8 cellular contexts compared by ENCODE assay signal in the genomic region with DNA sequence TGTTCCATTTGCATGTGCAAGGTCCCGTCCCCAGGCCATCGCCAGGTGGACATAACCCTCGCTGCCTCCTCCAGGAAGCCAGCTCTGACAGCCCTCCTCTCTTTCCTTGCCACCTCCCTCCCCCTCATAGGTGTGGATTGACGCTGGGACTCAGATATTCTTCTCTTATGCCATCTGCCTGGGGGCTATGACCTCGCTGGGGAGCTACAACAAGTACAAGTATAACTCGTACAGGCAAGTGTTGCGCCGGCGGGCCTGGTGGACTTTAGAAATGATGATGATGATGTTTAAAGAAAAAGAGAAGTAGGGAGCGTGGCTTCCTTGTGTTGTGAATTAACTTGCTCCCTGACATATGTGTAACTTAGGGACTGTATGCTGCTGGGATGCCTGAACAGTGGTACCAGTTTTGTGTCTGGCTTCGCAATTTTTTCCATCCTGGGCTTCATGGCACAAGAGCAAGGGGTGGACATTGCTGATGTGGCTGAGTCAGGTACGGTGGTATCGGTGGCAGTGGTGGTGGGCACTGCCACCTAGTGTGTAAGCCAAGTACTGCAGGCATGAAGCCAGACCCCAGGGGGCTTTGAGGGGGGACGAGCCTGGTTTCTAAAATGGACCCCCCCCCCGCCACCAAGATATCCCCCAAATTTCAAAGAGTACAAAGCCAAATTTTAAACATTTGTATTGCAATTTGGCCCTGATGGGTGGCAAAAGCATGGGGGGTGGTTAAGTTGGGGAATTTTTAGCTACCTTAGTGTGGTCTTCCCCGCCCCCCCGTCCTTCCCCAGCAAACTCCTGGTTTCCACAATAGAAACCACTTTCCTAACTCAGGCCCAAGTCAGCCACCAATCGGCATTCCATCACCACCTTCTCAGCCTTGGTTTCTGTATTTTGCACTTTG.
DNase-seq lines count a peak whose midpoint lies in the region; ATAC-seq, FAIRE-seq and TF ChIP-seq lines count a peak whose summit lies in the region.

No MANE protein-coding gene starts in this region.

- no peaks in the 10 kb centered on the region for H3K27me3 Mint-ChIP-seq in CD8-positive, alpha-beta memory T cell
- no peaks in the 10 kb centered on the region for H3K27me3 Mint-ChIP-seq in WTC11 (ENCODE audit: low read depth)
- H3K27me3 Mint-ChIP-seq in central memory CD8-positive, alpha-beta T cell = no peaks in the 10 kb centered on the region
- no peaks in the 10 kb centered on the region for H3K27me3 Mint-ChIP-seq in stimulated activated naive B cell treated with anti-CD40 and anti-IgM and Interleukin-4, amounts not matched to agents 10 μg/mL and 1 μg/mL and 100 μg/mL, for 72 hours

- TF ChIP-seq RAD21 in HepG2 (CRISPR knock-in tag; IDR thresholded peaks at IDR 0.05) = peak; percentile 87

- H4K20me1 ChIP-seq in HepG2 (ENCODE audit: insufficient read depth, low read length) = no peaks in the 10 kb centered on the region

- no peaks in the 10 kb centered on the region for H3K9me3 Mint-ChIP-seq in CD8-positive, alpha-beta memory T cell
- no peaks in the 10 kb centered on the region for H3K9me3 Mint-ChIP-seq in WTC11
- H3K9me3 Mint-ChIP-seq in central memory CD8-positive, alpha-beta T cell = no peaks in the 10 kb centered on the region
- H3K9me3 Mint-ChIP-seq in stimulated activated naive B cell treated with anti-CD40 and anti-IgM and Interleukin-4, amounts not matched to agents 10 μg/mL and 1 μg/mL and 100 μg/mL, for 72 hours = no peaks in the 10 kb centered on the region

- POLR2A ChIA-PET in CD8-positive, alpha-beta memory T cell (lab: Charles Lee) = no interaction called here
- POLR2A ChIA-PET in WTC11 (lab: Charles Lee) = interaction anchor here (0.8 kb wide), 1 partner anchor 264 kb away, joined by 4 read pairs; no protein-coding TSS in a partner anchor
- POLR2A ChIA-PET in HepG2 (lab: Yijun Ruan, JAX) = no interaction called here

- TF ChIP-seq EP300 in HepG2 (IDR thresholded peaks at IDR 0.05; ENCODE audit: low read depth in 2 of 2, low read length in 2 of 2) (no peak), HepG2 (CRISPR knock-in tag; IDR thresholded peaks at IDR 0.05; ENCODE audit: borderline replicate concordance) (no peak)

- no peak overlapping the region for H3K27ac ChIP-seq in CD8-positive, alpha-beta memory T cell (ENCODE audit: low read depth, low read length)
- H3K27ac ChIP-seq in HL-60 (replicated peaks) (no peak overlapping the region), HepG2 (ENCODE audit: extremely low read length, insufficient read depth, low read length) (no peak overlapping the region)

- peak overlapping the region in 3 of 8 donors; percentile 40 to 83 (median 66) for H3K27ac Mint-ChIP-seq in CD8-positive, alpha-beta memory T cell
- peak overlapping the region; percentile 68; the same call in 1 of the 2 replicates for H3K27ac Mint-ChIP-seq in WTC11
- no peak overlapping the region for H3K27ac Mint-ChIP-seq in central memory CD8-positive, alpha-beta T cell (ENCODE audit: low read depth)
- no peak overlapping the region for H3K27ac Mint-ChIP-seq in stimulated activated naive B cell treated with anti-CD40 and anti-IgM and Interleukin-4, amounts not matched to agents 10 μg/mL and 1 μg/mL and 100 μg/mL, for 72 hours

- no TSS peak for BruUV-seq in HepG2 (replicated peaks; lab: Mats Ljungman, UMichigan)

- no peaks in the 10 kb centered on the region for H3K9me3 ChIP-seq in CD8-positive, alpha-beta memory T cell (ENCODE audit: low read length)
- H3K9me3 ChIP-seq in HepG2 (ENCODE audit: low read length) = no peaks in the 10 kb centered on the region

- ATAC-seq in WTC11 (peak; percentile 65), HepG2 (peak; percentile 73), HG02981 (IDR thresholded peaks at IDR 0.05; ENCODE audit: unreplicated experiment) (no peak), GM19023 (IDR thresholded peaks at IDR 0.05; ENCODE audit: unreplicated experiment) (no peak)
- ATAC-seq in central memory CD8-positive, alpha-beta T cell (replicated peaks; ENCODE audit: extremely low read depth, poor library complexity, severe bottlenecking) = no peak
- peak; percentile 58 to 68 for ATAC-seq in stimulated activated naive B cell treated with anti-CD40 and anti-IgM and Interleukin-4, amounts not matched to agents 10 μg/mL and 1 μg/mL and 100 μg/mL, for 72 hours (replicated peaks)

- no peak overlapping the region for H2AFZ ChIP-seq in HepG2 (ENCODE audit: low read length)

- H3K27me3 ChIP-seq in CD8-positive, alpha-beta memory T cell (ENCODE audit: insufficient read depth, low read length, poor library complexity, severe bottlenecking) = no peaks in the 10 kb centered on the region
- H3K27me3 ChIP-seq in HL-60 (ENCODE audit: insufficient read depth, poor library complexity, severe bottlenecking) (no peaks in the 10 kb centered on the region), HepG2 (ENCODE audit: control insufficient read depth in 1 of 2, insufficient read depth in 2 of 2, low read length in 2 of 2) (no peaks in the 10 kb centered on the region)

- H3K4me1 Mint-ChIP-seq in CD8-positive, alpha-beta memory T cell = peaks cover 0 to 3% (median 0%) of the 10 kb centered on the region in 3 donors
- peaks cover 16% of the 10 kb centered on the region for H3K4me1 Mint-ChIP-seq in WTC11
- peaks cover 6% of the 10 kb centered on the region for H3K4me1 Mint-ChIP-seq in central memory CD8-positive, alpha-beta T cell
- H3K4me1 Mint-ChIP-seq in stimulated activated naive B cell treated with anti-CD40 and anti-IgM and Interleukin-4, amounts not matched to agents 10 μg/mL and 1 μg/mL and 100 μg/mL, for 72 hours = peaks cover 10 to 16% of the 10 kb centered on the region in 2 donors

- TF ChIP-seq CTCF in HL-60 (IDR thresholded peaks at IDR 0.05; ENCODE audit: insufficient read depth, low read length) = peak; percentile 45
- TF ChIP-seq CTCF in WTC11 (IDR thresholded peaks at IDR 0.05) = peak; percentile 94
- peak; percentile 87 for TF ChIP-seq CTCF in HepG2 (CRISPR knock-in tag; IDR thresholded peaks at IDR 0.05)

- peak; percentile 18 to 65 (median 38) for DNase-seq in CD8-positive, alpha-beta memory T cell
- DNase-seq in HL-60 (ENCODE audit: low read depth in 1 of 2, low spot score in 1 of 2) (peak in 1 of 2 experiments; percentile 18), WTC11 (ENCODE audit: low spot score) (peak; percentile 55), HepG2 (ENCODE audit: low spot score) (peak; percentile 8)
- DNase-seq in central memory CD8-positive, alpha-beta T cell (ENCODE audit: low spot score in 2 of 2) = peak; percentile 12 to 28
- DNase-seq in stimulated activated naive B cell treated with anti-CD40 and anti-IgM and Interleukin-4, amounts not matched to agents 10 μg/mL and 1 μg/mL and 100 μg/mL, for 72 hours = peak; percentile 5

- no peak overlapping the region for H3K4me3 ChIP-seq in CD8-positive, alpha-beta memory T cell (ENCODE audit: low read length)
- H3K4me3 ChIP-seq in HL-60 (replicated peaks; ENCODE audit: insufficient read depth, low read length) (no peak overlapping the region), HepG2 (replicated peaks in 1 of 3; ENCODE audit: insufficient read depth in 1 of 3, low read depth in 2 of 3, low read length in 3 of 3) (no peak overlapping the region)

- WGBS in HepG2 (ENCODE audit: low lambda C conversion rate) = 92% methylated on average over 16 of the region's 18 CpGs

- no peaks in the 10 kb centered on the region for H3K79me2 ChIP-seq in HepG2 (ENCODE audit: insufficient read depth, low read length)

- no peaks in the 10 kb centered on the region for H3K4me1 ChIP-seq in CD8-positive, alpha-beta memory T cell (ENCODE audit: insufficient read depth, low read length)
- no peaks in the 10 kb centered on the region for H3K4me1 ChIP-seq in HepG2 (ENCODE audit: insufficient read depth, low read length)

- H3K4me3 Mint-ChIP-seq in CD8-positive, alpha-beta memory T cell = no peak overlapping the region
- H3K4me3 Mint-ChIP-seq in WTC11 = no peak overlapping the region
- no peak overlapping the region for H3K4me3 Mint-ChIP-seq in central memory CD8-positive, alpha-beta T cell
- H3K4me3 Mint-ChIP-seq in stimulated activated naive B cell treated with anti-CD40 and anti-IgM and Interleukin-4, amounts not matched to agents 10 μg/mL and 1 μg/mL and 100 μg/mL, for 72 hours = no peak overlapping the region

- CTCF ChIA-PET in CD8-positive, alpha-beta memory T cell (lab: Charles Lee) = interaction anchor here (0.7 to 2.9 kb wide), 30 partner anchors 10 to 578 kb away, joined by 3 to 24 read pairs (median 4); partner anchors contain the start of gene SLC6A6
- CTCF ChIA-PET in WTC11 (lab: Charles Lee) (interaction anchor here (0.6 to 3.8 kb wide), 23 partner anchors 9 to 619 kb away, joined by 3 to 67 read pairs (median 3); partner anchors contain the start of genes LSM3, SLC6A6 and XPC), HepG2 (lab: Yijun Ruan, JAX; ENCODE audit: low intra/inter-chr PET ratio, low total read pairs) (interaction anchor here (1.6 to 2.9 kb wide), 3 partner anchors 66 to 264 kb away, joined by 11 to 33 read pairs (median 11); partner anchors contain the start of gene SLC6A6)

- peak; percentile 36 for FAIRE-seq in HepG2 (lab: Jason Lieb, UNC)

- in situ Hi-C loops in HepG2 (cut with HindIII; ENCODE audit: extremely low pct_ligation_motif_present, low pct_unique_long_range_greater_than_20kb) = loop anchor here (10.0 kb wide), 2 partner anchors 263 to 573 kb away; no protein-coding TSS in a partner anchor

- peaks cover 0 to 88% (median 5%) of the 10 kb centered on the region in 3 donors for H3K36me3 Mint-ChIP-seq in CD8-positive, alpha-beta memory T cell
- H3K36me3 Mint-ChIP-seq in WTC11 = peaks cover 52% of the 10 kb centered on the region
- peaks cover 21% of the 10 kb centered on the region for H3K36me3 Mint-ChIP-seq in central memory CD8-positive, alpha-beta T cell (ENCODE audit: insufficient read depth)
- peaks cover 39 to 54% of the 10 kb centered on the region in 2 donors for H3K36me3 Mint-ChIP-seq in stimulated activated naive B cell treated with anti-CD40 and anti-IgM and Interleukin-4, amounts not matched to agents 10 μg/mL and 1 μg/mL and 100 μg/mL, for 72 hours

- TF ChIP-seq POLR2A in HepG2 (IDR thresholded peaks at IDR 0.05; ENCODE audit: insufficient read depth in 1 of 2, low read depth in 2 of 2, low read length in 2 of 2) = no peak

- H3K4me2 ChIP-seq in HepG2 (ENCODE audit: low read depth, low read length) = no peak overlapping the region

- intact Hi-C loops in HepG2 (cut with micrococcal nuclease; ENCODE audit: unreplicated experiment) = loop anchor here (1.0 to 2.0 kb wide), 2 partner anchors 65 to 207 kb away; partner anchors contain the start of gene SLC6A6

- peaks cover 24% of the 10 kb centered on the region for H3K36me3 ChIP-seq in CD8-positive, alpha-beta memory T cell (ENCODE audit: insufficient read depth, low read length)
- peaks cover 18 to 60% of the 10 kb centered on the region in 2 experiments; a peak in 4 of 5 replicates for H3K36me3 ChIP-seq in HepG2 (replicated peaks in 1 of 2; ENCODE audit: control insufficient read depth in 1 of 2, insufficient read depth in 2 of 2, low read length in 2 of 2)

- no peak overlapping the region for H3K9ac ChIP-seq in HepG2 (ENCODE audit: insufficient read depth, low read depth, low read length)

TF ChIP-seq in WTC11, 78 proteins besides CTCF, POLR2A, EP300 and RAD21 (continues in another document):
- no peak for TF ChIP-seq KAT7 (CRISPR knock-in tag; IDR thresholded peaks at IDR 0.05; ENCODE audit: borderline replicate concordance)

TF ChIP-seq in HepG2, 621 proteins besides CTCF, POLR2A, EP300 and RAD21 (continues in another document):
- TF ChIP-seq HNRNPUL1 (IDR thresholded peaks at IDR 0.05; ENCODE audit: low read depth, low read length) = no peak
- TF ChIP-seq STAG1 (CRISPR knock-in tag; IDR thresholded peaks at IDR 0.05) = peak; percentile 93
- TF ChIP-seq ZNF746 (CRISPR knock-in tag; IDR thresholded peaks at IDR 0.05) = no peak

Comparison
In these comparisons a context has a peak if more than half of its experiments do, and no peak if none do; other contexts are left out.
1. ATAC-seq: peak in WTC11 (single experiment), HepG2 (single experiment) and stimulated activated naive B cell treated with anti-CD40 and anti-IgM and Interleukin-4, amounts not matched to agents 10 μg/mL and 1 μg/mL and 100 μg/mL, for 72 hours (2 of 2); none in central memory CD8-positive, alpha-beta T cell (single experiment), HG02981 (single experiment) and GM19023 (single experiment).
2. Peak in every context shown above with its lines, with median percentiles within 50 percentile points of each other: CTCF ChIP-seq.